17 cellular contexts compared by ENCODE assay signal in the genomic region with DNA sequence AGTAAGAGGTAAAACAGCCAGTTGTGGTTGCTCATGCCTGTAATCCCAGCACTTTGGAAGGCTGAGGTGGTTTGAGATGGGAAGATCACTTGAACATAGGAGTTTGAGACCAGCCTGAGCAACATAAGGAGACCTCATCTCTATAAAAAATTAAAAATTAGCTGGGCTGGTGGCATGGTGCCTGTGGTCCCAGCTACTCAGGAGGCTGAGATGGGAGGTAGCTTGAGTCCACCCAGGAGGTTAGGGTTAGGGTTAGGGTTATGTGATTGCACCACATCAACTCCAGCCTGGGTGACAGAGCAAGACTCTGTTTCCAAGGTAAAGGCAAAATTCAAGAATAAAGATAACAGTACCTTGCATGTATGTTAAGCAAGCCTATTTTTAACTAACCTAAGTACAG. TPM values are rescaled to one million over a fixed set of nuclear protein-coding genes. Genes with fewer than 3 reads are reported as not detected.
DNase-seq lines count a peak whose midpoint lies in the region; ATAC-seq, FAIRE-seq and TF ChIP-seq lines count a peak whose summit lies in the region.
"Had no signal": no experiment of that assay in that cellular context is flagged by ENCODE, and none has a peak within 500 bp of the region (broad histone marks: within the 10 kb centered on the region; RNA-seq: fewer than 3 reads in every experiment).

No MANE protein-coding gene starts in this region.

- H3K4me1 ChIP-seq in muscle layer of duodenum (ENCODE audit: control insufficient read depth in 1 of 2, insufficient read depth in 2 of 2, low read length in 2 of 2), result no peaks in the 10 kb centered on the region

- peaks cover 47% of the 10 kb centered on the region for H3K4me1 Mint-ChIP-seq in CD14-positive monocyte
- H3K4me1 Mint-ChIP-seq in activated T-helper 1 cell treated with anti-CD3 and anti-CD28 coated beads, Interleukin-12 subunit alpha, Interleukin-12 subunit beta, Interleukin-2, Interleukin-4 antibody, amounts not matched to agents 30 ng/mL and 10 ng/mL and 1 ng/mL, durations not matched to agents 14 hours and 24 hours and 36 hours (ENCODE audit: low read depth), result peaks cover 81% of the 10 kb centered on the region

- no peaks in the 10 kb centered on the region for H3K36me3 ChIP-seq in muscle layer of duodenum (ENCODE audit: control insufficient read depth in 1 of 2, insufficient read depth in 2 of 2, low read length in 2 of 2)
- H3K36me3 ChIP-seq: heart right ventricle had no signal

- intact Hi-C loops in CD14-positive monocyte (cut with micrococcal nuclease), result loop anchor here (10.0 kb wide), 3 partner anchors 52 to 682 kb away; no protein-coding TSS in a partner anchor
- intact Hi-C loops in activated T-helper 1 cell treated with anti-CD3 and anti-CD28 coated beads, Interleukin-12 subunit alpha, Interleukin-12 subunit beta, Interleukin-2, Interleukin-4 antibody, amounts not matched to agents 30 ng/mL and 10 ng/mL and 1 ng/mL, durations not matched to agents 14 hours and 24 hours and 36 hours (cut with micrococcal nuclease), result loop anchor here (1.0 kb wide), 1 partner anchor 8 kb away; no protein-coding TSS in a partner anchor

- no peaks in the 10 kb centered on the region for H3K27me3 ChIP-seq in muscle layer of duodenum (ENCODE audit: low read depth, low read length)
- H3K27me3 ChIP-seq: heart right ventricle had no signal

- H3K9me3 ChIP-seq in muscle layer of duodenum (ENCODE audit: control insufficient read depth in 1 of 2, low read length in 2 of 2), result no peaks in the 10 kb centered on the region
- H3K9me3 ChIP-seq: heart right ventricle had no signal

- H3K4me3 Mint-ChIP-seq in CD14-positive monocyte, result peak overlapping the region; percentile 71 to 74
- H3K4me3 Mint-ChIP-seq in activated T-helper 1 cell treated with anti-CD3 and anti-CD28 coated beads, Interleukin-12 subunit alpha, Interleukin-12 subunit beta, Interleukin-2, Interleukin-4 antibody, amounts not matched to agents 30 ng/mL and 10 ng/mL and 1 ng/mL, durations not matched to agents 14 hours and 24 hours and 36 hours, result peak overlapping the region; percentile 86
- H3K4me3 Mint-ChIP-seq: brain had no signal

- DNase-seq in CD14-positive monocyte (ENCODE audit: low spot score) (no peak), GM12891 (ENCODE audit: insufficient read length, low spot score) (no peak), GF-D8 (lab: John Stamatoyannopoulos, UW) (no peak), NCI-H1417 treated with DMSO at 0.1 percent for 48 hours (lab: John Stamatoyannopoulos, UW) (no peak), GM10266 (ENCODE audit: extremely low spot score) (no peak)
- no peak for DNase-seq in activated T-helper 1 cell treated with anti-CD3 and anti-CD28 coated beads, Interleukin-12 subunit alpha, Interleukin-12 subunit beta, Interleukin-2, Interleukin-4 antibody, amounts not matched to agents 30 ng/mL and 10 ng/mL and 1 ng/mL, durations not matched to agents 14 hours and 24 hours and 36 hours (ENCODE audit: low spot score)
- DNase-seq: activated CD8-positive, alpha-beta memory T cell treated with anti-CD3 and anti-CD28 coated beads, Interleukin-2, amount 50 U/mL, for 4 hours; heart right ventricle; left colon; NCI-H226; stimulated activated CD4-positive, alpha-beta T cell treated with anti-CD3 and anti-CD28 coated beads, Interleukin-15, amount 100 ng/mL, for 24 hours; T1000 had no signal

- H3K4me3 ChIP-seq in muscle layer of duodenum (ENCODE audit: low read depth in 1 of 2, low read length in 2 of 2), result no peak overlapping the region

- no peak for TF ChIP-seq POLR2A in GM12891 (IDR thresholded peaks at IDR 0.05; ENCODE audit: low read depth, low read length)

- H3K27ac ChIP-seq in muscle layer of duodenum (ENCODE audit: low read length), result peak overlapping the region; percentile 76

- FAIRE-seq in GM12891 (lab: Jason Lieb, UNC), result peak; percentile 59

- H3K27ac Mint-ChIP-seq in CD14-positive monocyte, result peak overlapping the region; percentile 64 to 96 (median 92)
- H3K27ac Mint-ChIP-seq in activated T-helper 1 cell treated with anti-CD3 and anti-CD28 coated beads, Interleukin-12 subunit alpha, Interleukin-12 subunit beta, Interleukin-2, Interleukin-4 antibody, amounts not matched to agents 30 ng/mL and 10 ng/mL and 1 ng/mL, durations not matched to agents 14 hours and 24 hours and 36 hours, result peak overlapping the region; percentile 84
- H3K27ac Mint-ChIP-seq: brain had no signal

- no peaks in the 10 kb centered on the region for H3K27me3 Mint-ChIP-seq in CD14-positive monocyte (ENCODE audit: low read depth in 3 of 3)
- no peaks in the 10 kb centered on the region for H3K27me3 Mint-ChIP-seq in activated T-helper 1 cell treated with anti-CD3 and anti-CD28 coated beads, Interleukin-12 subunit alpha, Interleukin-12 subunit beta, Interleukin-2, Interleukin-4 antibody, amounts not matched to agents 30 ng/mL and 10 ng/mL and 1 ng/mL, durations not matched to agents 14 hours and 24 hours and 36 hours (ENCODE audit: insufficient read depth)
- H3K27me3 Mint-ChIP-seq: brain had no signal

- ATAC-seq in GM18520 (IDR thresholded peaks at IDR 0.05; ENCODE audit: unreplicated experiment), result no peak
- ATAC-seq: left colon had no signal

- peaks cover 25 to 29% of the 10 kb centered on the region in 2 donors for H3K36me3 Mint-ChIP-seq in CD14-positive monocyte
- H3K36me3 Mint-ChIP-seq in activated T-helper 1 cell treated with anti-CD3 and anti-CD28 coated beads, Interleukin-12 subunit alpha, Interleukin-12 subunit beta, Interleukin-2, Interleukin-4 antibody, amounts not matched to agents 30 ng/mL and 10 ng/mL and 1 ng/mL, durations not matched to agents 14 hours and 24 hours and 36 hours (ENCODE audit: low read depth), result peaks cover 52% of the 10 kb centered on the region
- H3K36me3 Mint-ChIP-seq: brain had no signal

- TF ChIP-seq CTCF in CD14-positive monocyte (IDR thresholded peaks at IDR 0.05), result no peak
- TF ChIP-seq CTCF in GM10266 (IDR thresholded peaks at IDR 0.05; ENCODE audit: control insufficient read depth, insufficient read depth, low read depth, missing control alignments), result no peak

- H3K9me3 Mint-ChIP-seq in CD14-positive monocyte, result peaks cover 0 to 10% (median 3%) of the 10 kb centered on the region in 7 donors
- H3K9me3 Mint-ChIP-seq in activated T-helper 1 cell treated with anti-CD3 and anti-CD28 coated beads, Interleukin-12 subunit alpha, Interleukin-12 subunit beta, Interleukin-2, Interleukin-4 antibody, amounts not matched to agents 30 ng/mL and 10 ng/mL and 1 ng/mL, durations not matched to agents 14 hours and 24 hours and 36 hours, result peaks cover 13% of the 10 kb centered on the region

TF ChIP-seq in GM12891, 5 proteins besides CTCF, POLR2A, EP300 and RAD21:
- TF ChIP-seq PAX5 (IDR thresholded peaks at IDR 0.05; ENCODE audit: insufficient read depth, low read length, severe bottlenecking) (no peak), TAF1 (IDR thresholded peaks at IDR 0.05; ENCODE audit: low read depth, low read length) (no peak), SPI1 (IDR thresholded peaks at IDR 0.05; ENCODE audit: low read depth, low read length) (no peak), POLR2AphosphoS5 (IDR thresholded peaks at IDR 0.05; ENCODE audit: low read depth, low read length) (no peak), POU2F2 (IDR thresholded peaks at IDR 0.05; ENCODE audit: low read depth, low read length) (no peak)
TF ChIP-seq in GM12891: peak in this region for 0.

RNA-seq across cellular contexts. Expression of gene SAMSN1, which starts 3.5 kb away (rescaled TPM):
- polyA plus RNA-seq in CD14-positive monocyte, result 10 to 100 TPM; 31.0 to 38.6 TPM
- 61.8 TPM for polyA plus RNA-seq in GM12891 (2012; ENCODE audit: low read depth, missing spikeins)
- total RNA-seq in activated T-helper 1 cell treated with anti-CD3 and anti-CD28 coated beads, Interleukin-12 subunit alpha, Interleukin-12 subunit beta, Interleukin-2, Interleukin-4 antibody, amounts not matched to agents 30 ng/mL and 10 ng/mL and 1 ng/mL, durations not matched to agents 14 hours and 24 hours and 36 hours, result 115 and 119 TPM in 2 replicates
- total RNA-seq: LHCN-M2 had no signal
- polyA plus RNA-seq: BJ had no signal
